Comparison of ENCODE assay signal across 28 cellular contexts in the genomic region with DNA sequence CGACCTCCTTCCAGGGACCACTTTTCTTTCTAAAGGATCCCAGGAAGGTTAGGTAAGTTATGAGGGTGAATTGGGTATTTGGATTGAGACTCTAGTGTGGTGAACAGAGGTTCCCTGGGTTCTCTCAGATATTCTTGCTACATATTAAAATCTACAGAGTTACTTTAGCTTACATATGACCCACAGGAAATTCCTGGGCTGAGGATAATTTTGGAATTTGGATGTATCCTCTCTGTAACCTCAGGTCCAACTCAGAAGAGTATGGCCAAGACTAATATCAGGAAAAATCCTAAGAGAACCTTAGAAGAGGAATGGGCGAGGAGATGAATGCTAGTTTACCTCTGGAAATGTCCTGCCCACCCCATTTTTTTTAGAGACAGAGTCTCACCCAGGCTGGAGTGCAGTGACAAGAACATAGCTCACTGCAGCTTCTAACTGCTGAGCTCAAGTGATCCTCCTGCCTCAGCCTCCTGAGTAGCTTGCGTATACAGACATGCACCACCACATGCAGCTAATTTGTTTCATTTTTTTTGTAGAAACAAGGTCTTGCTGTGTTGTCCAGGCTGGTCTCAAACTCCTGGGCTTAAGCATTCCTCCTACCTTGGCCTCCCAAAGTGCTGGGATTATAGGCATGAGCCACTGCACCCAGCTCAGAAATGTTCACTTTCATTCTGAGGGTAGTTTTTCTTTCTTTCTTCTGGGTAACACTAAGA.
A peak's percentile ranks its signal among the peaks of the same experiment; 100 is the strongest.
DNase-seq lines count a peak whose midpoint lies in the region; ATAC-seq and TF ChIP-seq lines count a peak whose summit lies in the region.
"Had no signal": no experiment of that assay in that cellular context is flagged by ENCODE, and none has a peak within 500 bp of the region (broad histone marks: within the 10 kb centered on the region; RNA-seq: fewer than 3 reads in every experiment).

No MANE protein-coding gene starts in this region.

- H3K9me3 Mint-ChIP-seq in nephron, result no peaks in the 10 kb centered on the region
- no peaks in the 10 kb centered on the region for H3K9me3 Mint-ChIP-seq in activated CD4-positive, alpha-beta memory T cell treated with anti-CD3 and anti-CD28 coated beads, Interleukin-2, amount 10 ng/mL, durations not matched to agents 7 days and 5 days
- H3K9me3 Mint-ChIP-seq: activated CD4-positive, alpha-beta memory T cell treated with anti-CD3 and anti-CD28 coated beads for 36 hours; dendritic cell treated with granulocyte-macrophage colony-stimulating factor and Interleukin-4, amounts not matched to agents 40 ng/mL and 50 ng/mL, for 4 days; natural killer cell treated with Interleukin-12 subunit alpha and Interleukin-12 subunit beta and Interleukin-15 and Interleukin-18, amount 100 ng/mL, for 72 hours; stimulated activated memory B cell treated with anti-CD40 and anti-IgM and Interleukin-4, amounts not matched to agents 10 μg/mL and 1 μg/mL and 100 μg/mL, for 72 hours had no signal

- H3K4me1 Mint-ChIP-seq in nephron, result peaks cover 21% of the 10 kb centered on the region
- no peaks in the 10 kb centered on the region for H3K4me1 Mint-ChIP-seq in activated CD4-positive, alpha-beta memory T cell treated with anti-CD3 and anti-CD28 coated beads, Interleukin-2, amount 10 ng/mL, durations not matched to agents 7 days and 5 days
- H3K4me1 Mint-ChIP-seq: stimulated activated memory B cell treated with anti-CD40 and anti-IgM and Interleukin-4, amounts not matched to agents 10 μg/mL and 1 μg/mL and 100 μg/mL, for 72 hours had no signal

- no peaks in the 10 kb centered on the region for H3K27me3 ChIP-seq in SK-N-SH (ENCODE audit: insufficient read depth)
- H3K27me3 ChIP-seq in breast epithelium, result no peaks in the 10 kb centered on the region
- H3K27me3 ChIP-seq in aorta (ENCODE audit: control insufficient read depth in 1 of 2, insufficient read depth in 2 of 2, low read length in 1 of 2), result no peaks in the 10 kb centered on the region
- H3K27me3 ChIP-seq: BE2C, heart left ventricle, testis had no signal

- H3K27ac Mint-ChIP-seq in nephron, result peak overlapping the region; percentile 23 to 75 (median 54)
- no peak overlapping the region for H3K27ac Mint-ChIP-seq in activated CD4-positive, alpha-beta memory T cell treated with anti-CD3 and anti-CD28 coated beads, Interleukin-2, amount 10 ng/mL, durations not matched to agents 7 days and 5 days
- H3K27ac Mint-ChIP-seq: activated CD4-positive, alpha-beta memory T cell treated with anti-CD3 and anti-CD28 coated beads for 36 hours; dendritic cell treated with granulocyte-macrophage colony-stimulating factor and Interleukin-4, amounts not matched to agents 40 ng/mL and 50 ng/mL, for 4 days; natural killer cell treated with Interleukin-12 subunit alpha and Interleukin-12 subunit beta and Interleukin-15 and Interleukin-18, amount 100 ng/mL, for 72 hours; stimulated activated memory B cell treated with anti-CD40 and anti-IgM and Interleukin-4, amounts not matched to agents 10 μg/mL and 1 μg/mL and 100 μg/mL, for 72 hours had no signal

- no peak for TF ChIP-seq CTCF in SK-N-SH (IDR thresholded peaks at IDR 0.05)
- no peak for TF ChIP-seq CTCF in breast epithelium (IDR thresholded peaks at IDR 0.05)
- TF ChIP-seq CTCF in nephron (IDR thresholded peaks at IDR 0.05; ENCODE audit: unreplicated experiment in 3 of 3), result no peak

- no peaks in the 10 kb centered on the region for H4K20me1 ChIP-seq in SK-N-SH (ENCODE audit: insufficient read depth)

- H3K27ac ChIP-seq in SK-N-SH (ENCODE audit: low read depth in 2 of 2, low read length in 1 of 2) (peak overlapping the region in 1 of 2 experiments; percentile 31; a peak in 1 of 4 replicates), breast epithelium (peak overlapping the region; percentile 78 to 90), aorta (ENCODE audit: low read depth in 1 of 2, low read length in 2 of 2) (peak overlapping the region; percentile 38 to 61)
- H3K27ac ChIP-seq: 22Rv1, heart left ventricle, psoas muscle, RWPE1, testis had no signal

- CTCF ChIA-PET in SK-N-SH (lab: Yijun Ruan, JAX), result interaction anchor here (1.2 to 1.7 kb wide), 2 partner anchors 21 to 231 kb away, joined by 3 read pairs; no protein-coding TSS in a partner anchor
- CTCF ChIA-PET in activated CD4-positive, alpha-beta memory T cell treated with anti-CD3 and anti-CD28 coated beads, Interleukin-2, amount 10 ng/mL, durations not matched to agents 7 days and 5 days (lab: Charles Lee), result no interaction called here

- H3K9me3 ChIP-seq in SK-N-SH (no peaks in the 10 kb centered on the region), breast epithelium (no peaks in the 10 kb centered on the region), aorta (ENCODE audit: control insufficient read depth, low read length) (no peaks in the 10 kb centered on the region)
- H3K9me3 ChIP-seq: BE2C, Caco-2, heart left ventricle, psoas muscle, testis had no signal

- POLR2A ChIA-PET in SK-N-SH (lab: Yijun Ruan, JAX), result no interaction called here
- POLR2A ChIA-PET in activated CD4-positive, alpha-beta memory T cell treated with anti-CD3 and anti-CD28 coated beads, Interleukin-2, amount 10 ng/mL, durations not matched to agents 7 days and 5 days (lab: Charles Lee), result no interaction called here

- no peaks in the 10 kb centered on the region for H3K36me3 ChIP-seq in SK-N-SH (replicated peaks in 1 of 2; ENCODE audit: control insufficient read depth in 1 of 2, insufficient read depth in 2 of 2, low read length in 1 of 2)
- no peaks in the 10 kb centered on the region for H3K36me3 ChIP-seq in breast epithelium
- no peaks in the 10 kb centered on the region for H3K36me3 ChIP-seq in aorta (ENCODE audit: control insufficient read depth in 1 of 2, insufficient read depth in 2 of 2, low read length in 1 of 2)
- H3K36me3 ChIP-seq: heart left ventricle had no signal

- H3K4me1 ChIP-seq in SK-N-SH (ENCODE audit: control insufficient read depth in 1 of 2, insufficient read depth in 2 of 2, low read depth in 1 of 2, low read length in 1 of 2), result peaks cover 0 to 25% of the 10 kb centered on the region in 2 experiments; a peak in 1 of 4 replicates
- peaks cover 0 to 12% of the 10 kb centered on the region in 2 donors for H3K4me1 ChIP-seq in breast epithelium
- peaks cover 10 to 17% of the 10 kb centered on the region in 2 donors for H3K4me1 ChIP-seq in aorta (ENCODE audit: control insufficient read depth in 1 of 2, insufficient read depth in 2 of 2, low read length in 2 of 2)
- H3K4me1 ChIP-seq: psoas muscle had no signal

- no peak for TF ChIP-seq EP300 in SK-N-SH (IDR thresholded peaks at IDR 0.05; ENCODE audit: borderline replicate concordance in 1 of 2, low read depth in 1 of 2, low read length in 1 of 2)

- H3K79me2 ChIP-seq in SK-N-SH (ENCODE audit: insufficient read depth), result no peaks in the 10 kb centered on the region

- no peak overlapping the region for H2AFZ ChIP-seq in SK-N-SH (ENCODE audit: low read depth)

- no peak for TF ChIP-seq POLR2A in breast epithelium (IDR thresholded peaks at IDR 0.05)

- no peak for ATAC-seq in SK-N-SH treated with all-trans-retinoic acid at 6 μM for 48 hours
- no peak for ATAC-seq in aorta (ENCODE audit: low FRiP score)
- no peak for ATAC-seq in GM19035 (IDR thresholded peaks at IDR 0.05; ENCODE audit: unreplicated experiment)
- ATAC-seq: heart left ventricle; natural killer cell treated with Interleukin-12 subunit alpha and Interleukin-12 subunit beta and Interleukin-15 and Interleukin-18, amount 100 ng/mL, for 72 hours; psoas muscle; stimulated activated memory B cell treated with anti-CD40 and anti-IgM and Interleukin-4, amounts not matched to agents 10 μg/mL and 1 μg/mL and 100 μg/mL, for 72 hours had no signal

- H3K27me3 Mint-ChIP-seq in nephron (ENCODE audit: low read depth), result no peaks in the 10 kb centered on the region
- peaks cover 1% of the 10 kb centered on the region for H3K27me3 Mint-ChIP-seq in activated CD4-positive, alpha-beta memory T cell treated with anti-CD3 and anti-CD28 coated beads, Interleukin-2, amount 10 ng/mL, durations not matched to agents 7 days and 5 days
- H3K27me3 Mint-ChIP-seq: dendritic cell treated with granulocyte-macrophage colony-stimulating factor and Interleukin-4, amounts not matched to agents 40 ng/mL and 50 ng/mL, for 4 days; natural killer cell treated with Interleukin-12 subunit alpha and Interleukin-12 subunit beta and Interleukin-15 and Interleukin-18, amount 100 ng/mL, for 72 hours had no signal

- H3K4me3 ChIP-seq in SK-N-SH (ENCODE audit: low read depth in 2 of 2, low read length in 1 of 2), result no peak overlapping the region
- no peak overlapping the region for H3K4me3 ChIP-seq in breast epithelium
- H3K4me3 ChIP-seq in aorta (ENCODE audit: low read length in 2 of 2), result no peak overlapping the region
- H3K4me3 ChIP-seq: heart left ventricle, psoas muscle, testis had no signal

- no peak for TF ChIP-seq RAD21 in SK-N-SH (IDR thresholded peaks at IDR 0.05; ENCODE audit: low read length)

- intact Hi-C loops in breast epithelium (cut with DNase I; ENCODE audit: low total_unique reads) (no loop called here), aorta (cut with DNase I) (no loop called here)

- H3F3A ChIP-seq in SK-N-SH (replicated peaks; ENCODE audit: insufficient read depth), result peaks cover 7% of the 10 kb centered on the region

- peak overlapping the region; percentile 17; the same call in 1 of the 2 replicates for H3K4me2 ChIP-seq in SK-N-SH

- DNase-seq in SK-N-SH (no peak), breast epithelium (ENCODE audit: low spot score in 2 of 2) (no peak), aorta (no peak), SIG-M5 (lab: John Stamatoyannopoulos, UW) (no peak)
- DNase-seq in activated CD4-positive, alpha-beta memory T cell treated with anti-CD3 and anti-CD28 coated beads, Interleukin-2, amount 10 ng/mL, durations not matched to agents 7 days and 5 days, result no peak
- DNase-seq: activated CD4-positive, alpha-beta memory T cell treated with anti-CD3 and anti-CD28 coated beads for 36 hours; activated CD4-positive, CD25-positive, alpha-beta regulatory T cell; activated gamma-delta T cell treated with Interleukin-2 at 50 U/mL for 16 hours; BE2C; GOT3; heart left ventricle; KG1; midbrain; NCI-H1436 treated with DMSO at 0.1 percent for 48 hours; NCI-H524 treated with DMSO at 0.1 percent for 48 hours; psoas muscle; stimulated activated CD4-positive, alpha-beta T cell treated with anti-CD3 and anti-CD28 coated beads, Interleukin-2, amount 100 ng/mL, for 24 hours; T1000; testis had no signal

- H3K36me3 Mint-ChIP-seq in nephron (ENCODE audit: low read depth), result peaks cover 5% of the 10 kb centered on the region
- no peaks in the 10 kb centered on the region for H3K36me3 Mint-ChIP-seq in activated CD4-positive, alpha-beta memory T cell treated with anti-CD3 and anti-CD28 coated beads, Interleukin-2, amount 10 ng/mL, durations not matched to agents 7 days and 5 days (ENCODE audit: low read depth)
- H3K36me3 Mint-ChIP-seq: activated CD4-positive, alpha-beta memory T cell treated with anti-CD3 and anti-CD28 coated beads for 36 hours; natural killer cell treated with Interleukin-12 subunit alpha and Interleukin-12 subunit beta and Interleukin-15 and Interleukin-18, amount 100 ng/mL, for 72 hours; stimulated activated memory B cell treated with anti-CD40 and anti-IgM and Interleukin-4, amounts not matched to agents 10 μg/mL and 1 μg/mL and 100 μg/mL, for 72 hours had no signal

- no peak overlapping the region for H3K9ac ChIP-seq in SK-N-SH

- WGBS in SK-N-SH (ENCODE audit: low lambda C conversion rate), result 85% methylated on average over 3 of the region's 3 CpGs
- WGBS in aorta, 2 donors, result 38 to 47% methylated on average over 3 of the region's 3 CpGs

- H3K4me3 Mint-ChIP-seq in nephron, result no peak overlapping the region
- no peak overlapping the region for H3K4me3 Mint-ChIP-seq in activated CD4-positive, alpha-beta memory T cell treated with anti-CD3 and anti-CD28 coated beads, Interleukin-2, amount 10 ng/mL, durations not matched to agents 7 days and 5 days
- H3K4me3 Mint-ChIP-seq: activated CD4-positive, alpha-beta memory T cell treated with anti-CD3 and anti-CD28 coated beads for 36 hours; dendritic cell treated with granulocyte-macrophage colony-stimulating factor and Interleukin-4, amounts not matched to agents 40 ng/mL and 50 ng/mL, for 4 days; natural killer cell treated with Interleukin-12 subunit alpha and Interleukin-12 subunit beta and Interleukin-15 and Interleukin-18, amount 100 ng/mL, for 72 hours; stimulated activated memory B cell treated with anti-CD40 and anti-IgM and Interleukin-4, amounts not matched to agents 10 μg/mL and 1 μg/mL and 100 μg/mL, for 72 hours had no signal

- H3K9me2 ChIP-seq in SK-N-SH, result no peaks in the 10 kb centered on the region
